Comparison of ENCODE assay signal across 28 cellular contexts in the genomic region with DNA sequence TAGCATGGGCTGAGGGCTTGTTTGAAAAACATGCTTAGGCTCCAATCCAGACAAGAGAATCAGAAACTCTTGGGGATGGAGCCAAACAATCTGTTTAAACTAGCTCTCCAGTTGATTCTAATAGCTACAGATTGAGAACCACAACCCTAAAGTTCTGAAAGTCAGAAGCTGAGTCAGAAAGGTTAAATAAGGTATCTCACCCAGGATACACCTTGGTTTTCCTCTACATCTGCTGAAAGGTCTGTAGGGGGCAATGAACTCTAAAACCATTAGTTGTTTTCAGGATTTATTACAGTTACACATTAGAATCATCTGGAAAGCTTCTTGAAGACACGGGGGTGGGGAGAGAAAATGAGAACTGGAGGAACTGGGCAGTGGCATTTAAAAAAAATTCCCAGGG. TPM values are rescaled to one million over a fixed set of nuclear protein-coding genes. Genes with fewer than 3 reads are reported as not detected.
DNase-seq lines count a peak whose midpoint lies in the region; ATAC-seq and TF ChIP-seq lines count a peak whose summit lies in the region.
"Had no signal": no experiment of that assay in that cellular context is flagged by ENCODE, and none has a peak within 500 bp of the region (broad histone marks: within the 10 kb centered on the region; RNA-seq: fewer than 3 reads in every experiment).

No MANE protein-coding gene starts in this region.

- WGBS in SK-N-SH (ENCODE audit: low lambda C conversion rate), result 68% methylated on average over 1 of the region's 1 CpG

- H3K4me3 Mint-ChIP-seq in stimulated activated naive CD8-positive, alpha-beta T cell treated with anti-CD3 and anti-CD28 coated beads, Interleukin-15, amount 100 ng/mL, for 72 hours, result no peak overlapping the region
- H3K4me3 Mint-ChIP-seq: B cell; dendritic cell treated with granulocyte-macrophage colony-stimulating factor and Interleukin-4, amounts not matched to agents 40 ng/mL and 50 ng/mL, for 4 days; neural progenitor cell had no signal

- peaks cover 5% of the 10 kb centered on the region in 2 donors for H3K9me3 Mint-ChIP-seq in stimulated activated naive CD8-positive, alpha-beta T cell treated with anti-CD3 and anti-CD28 coated beads, Interleukin-15, amount 100 ng/mL, for 72 hours
- H3K9me3 Mint-ChIP-seq: neural progenitor cell had no signal

- no peak for TF ChIP-seq CTCF in SK-N-SH (IDR thresholded peaks at IDR 0.05)
- no peak for TF ChIP-seq CTCF in epithelial cell of esophagus (IDR thresholded peaks at IDR 0.05; ENCODE audit: insufficient read depth, low read depth, low read length, missing control alignments)
- TF ChIP-seq CTCF in left ventricle myocardium inferior (IDR thresholded peaks at IDR 0.05; ENCODE audit: borderline replicate concordance), result no peak
- TF ChIP-seq CTCF in ascending aorta (IDR thresholded peaks at IDR 0.05), result no peak

- H4K20me1 ChIP-seq in SK-N-SH (ENCODE audit: insufficient read depth), result no peaks in the 10 kb centered on the region

- no peak for TF ChIP-seq RAD21 in SK-N-SH (IDR thresholded peaks at IDR 0.05; ENCODE audit: low read length)

- H3K9me3 ChIP-seq in SK-N-SH, result no peaks in the 10 kb centered on the region
- peaks cover 5% of the 10 kb centered on the region for H3K9me3 ChIP-seq in left ventricle myocardium inferior (replicated peaks)
- H3K9me3 ChIP-seq in ascending aorta, result no peaks in the 10 kb centered on the region
- H3K9me3 ChIP-seq: Peyer's patch had no signal

- H3K36me3 ChIP-seq in SK-N-SH (replicated peaks in 1 of 2; ENCODE audit: control insufficient read depth in 1 of 2, insufficient read depth in 2 of 2, low read length in 1 of 2) (peaks cover 47 to 77% of the 10 kb centered on the region in 2 experiments), left ventricle myocardium inferior (peaks cover 68% of the 10 kb centered on the region), ascending aorta (peaks cover 21 to 26% of the 10 kb centered on the region in 2 donors)

- H3K27ac Mint-ChIP-seq in stimulated activated naive CD8-positive, alpha-beta T cell treated with anti-CD3 and anti-CD28 coated beads, Interleukin-15, amount 100 ng/mL, for 72 hours, result no peak overlapping the region
- H3K27ac Mint-ChIP-seq: B cell; dendritic cell treated with granulocyte-macrophage colony-stimulating factor and Interleukin-4, amounts not matched to agents 40 ng/mL and 50 ng/mL, for 4 days; neural progenitor cell had no signal

- no peaks in the 10 kb centered on the region for H3K9me2 ChIP-seq in SK-N-SH

- H3K27me3 ChIP-seq in SK-N-SH (ENCODE audit: insufficient read depth), result no peaks in the 10 kb centered on the region
- no peaks in the 10 kb centered on the region for H3K27me3 ChIP-seq in left ventricle myocardium inferior (ENCODE audit: low read depth)
- H3K27me3 ChIP-seq in ascending aorta, result no peaks in the 10 kb centered on the region
- H3K27me3 ChIP-seq: neural progenitor cell, Peyer's patch, stomach, tibial nerve had no signal

- H3K27ac ChIP-seq in SK-N-SH (ENCODE audit: low read depth in 2 of 2, low read length in 1 of 2), result peak overlapping the region in 1 of 2 experiments; percentile 16; a peak in 2 of 4 replicates
- no peak overlapping the region for H3K27ac ChIP-seq in left ventricle myocardium inferior (replicated peaks)
- H3K27ac ChIP-seq in ascending aorta, result no peak overlapping the region
- H3K27ac ChIP-seq: neural progenitor cell, Peyer's patch, stomach, tibial nerve had no signal

- no peak overlapping the region for H2AFZ ChIP-seq in SK-N-SH (ENCODE audit: low read depth)
- H2AFZ ChIP-seq: neural progenitor cell had no signal

- intact Hi-C loops in left ventricle myocardium inferior (cut with micrococcal nuclease), result no loop called here
- intact Hi-C loops in ascending aorta (cut with DNase I), result loop anchor here (10.0 kb wide), 1 partner anchor 184 kb away; no protein-coding TSS in a partner anchor

- DNase-seq in SK-N-SH (no peak), NCI-H446 treated with DMSO at 0.1 percent for 48 hours (lab: John Stamatoyannopoulos, UW) (peak; percentile 8), epithelial cell of esophagus (ENCODE audit: low read depth) (peak; percentile 30), mesenteric fat pad (ENCODE audit: low spot score) (no peak), left ventricle myocardium inferior (no peak), ascending aorta (ENCODE audit: low spot score in 2 of 2) (no peak)
- DNase-seq in stimulated activated naive CD8-positive, alpha-beta T cell treated with anti-CD3 and anti-CD28 coated beads, Interleukin-15, amount 100 ng/mL, for 72 hours, result no peak
- DNase-seq: activated CD4-positive, alpha-beta T cell treated with anti-CD3 and anti-CD28 coated beads for 4 hours; activated naive CD4-positive, alpha-beta T cell treated with anti-CD3 and anti-CD28 coated beads, Interleukin-2, amount 50 U/mL, for 16 hours; anterior cingulate cortex; caudate nucleus; GDM1; glutamatergic neuron; GOT3; kidney; NCI-H1417; NCI-H2081 treated with DMSO at 0.1 percent for 48 hours; NCI-H510A treated with DMSO at 0.1 percent for 48 hours; Peyer's patch; stomach; T-helper 17 cell had no signal

- POLR2A ChIA-PET in SK-N-SH (lab: Yijun Ruan, JAX), result no interaction called here

- peaks cover 22% of the 10 kb centered on the region for H3F3A ChIP-seq in SK-N-SH (replicated peaks; ENCODE audit: insufficient read depth)

- H3K79me2 ChIP-seq in SK-N-SH (ENCODE audit: insufficient read depth), result peaks cover 48% of the 10 kb centered on the region

- CTCF ChIA-PET in SK-N-SH (lab: Yijun Ruan, JAX), result interaction anchor here (0.9 to 1.1 kb wide), 3 partner anchors 13 to 88 kb away, joined by 3 to 5 read pairs (median 4); no protein-coding TSS in a partner anchor

- H3K4me1 ChIP-seq in SK-N-SH (ENCODE audit: control insufficient read depth in 1 of 2, insufficient read depth in 2 of 2, low read depth in 1 of 2, low read length in 1 of 2) (peaks cover 13 to 26% of the 10 kb centered on the region in 2 experiments; a peak in 3 of 4 replicates), left ventricle myocardium inferior (peaks cover 41% of the 10 kb centered on the region), ascending aorta (peaks cover 7 to 14% of the 10 kb centered on the region in 2 donors)
- H3K4me1 ChIP-seq: neural progenitor cell had no signal

- H3K27me3 Mint-ChIP-seq in stimulated activated naive CD8-positive, alpha-beta T cell treated with anti-CD3 and anti-CD28 coated beads, Interleukin-15, amount 100 ng/mL, for 72 hours, result no peaks in the 10 kb centered on the region
- H3K27me3 Mint-ChIP-seq: B cell; dendritic cell treated with granulocyte-macrophage colony-stimulating factor and Interleukin-4, amounts not matched to agents 40 ng/mL and 50 ng/mL, for 4 days; T-helper 17 cell had no signal

- no peak overlapping the region for H3K4me3 ChIP-seq in SK-N-SH (ENCODE audit: low read depth in 2 of 2, low read length in 1 of 2)
- no peak overlapping the region for H3K4me3 ChIP-seq in epithelial cell of esophagus (ENCODE audit: low read length)
- no peak overlapping the region for H3K4me3 ChIP-seq in left ventricle myocardium inferior
- no peak overlapping the region for H3K4me3 ChIP-seq in ascending aorta
- H3K4me3 ChIP-seq: lung, neural progenitor cell, Peyer's patch, stomach, tibial nerve had no signal

- peaks cover 43% of the 10 kb centered on the region for H3K4me1 Mint-ChIP-seq in stimulated activated naive CD8-positive, alpha-beta T cell treated with anti-CD3 and anti-CD28 coated beads, Interleukin-15, amount 100 ng/mL, for 72 hours

- no peak overlapping the region for H3K9ac ChIP-seq in SK-N-SH
- H3K9ac ChIP-seq: neural progenitor cell had no signal

- no peak overlapping the region for H3K4me2 ChIP-seq in SK-N-SH
- H3K4me2 ChIP-seq: neural progenitor cell had no signal

- ATAC-seq in SK-N-SH treated with all-trans-retinoic acid at 6 μM for 48 hours, result no peak; the same call in 2 of the 3 replicates
- peak; percentile 57 for ATAC-seq in stimulated activated naive CD8-positive, alpha-beta T cell treated with anti-CD3 and anti-CD28 coated beads, Interleukin-15, amount 100 ng/mL, for 72 hours
- ATAC-seq: sciatic nerve, T-helper 17 cell had no signal

- TF ChIP-seq EP300 in SK-N-SH (IDR thresholded peaks at IDR 0.05; ENCODE audit: borderline replicate concordance in 1 of 2, low read depth in 1 of 2, low read length in 1 of 2), result no peak

TF ChIP-seq in SK-N-SH, 30 proteins besides CTCF, POLR2A, EP300 and RAD21 (continues in another document):
- TF ChIP-seq CHD2 (IDR thresholded peaks at IDR 0.05; ENCODE audit: low read length, partially characterized antibody), result no peak

TF ChIP-seq in SK-N-SH treated with all-trans-retinoic acid at 6 μM for 48 hours, 23 proteins besides CTCF, POLR2A, EP300 and RAD21 (continues in another document):
- TF ChIP-seq GLIS3 (CRISPR knock-in tag; IDR thresholded peaks at IDR 0.05) (no peak), ZC3H10 (CRISPR knock-in tag; IDR thresholded peaks at IDR 0.05) (no peak), ZNF70 (CRISPR knock-in tag; IDR thresholded peaks at IDR 0.05) (no peak), SNAI2 (CRISPR knock-in tag; IDR thresholded peaks at IDR 0.05) (no peak), ZNF8 (CRISPR knock-in tag; IDR thresholded peaks at IDR 0.05) (no peak), ZFP3 (CRISPR knock-in tag; IDR thresholded peaks at IDR 0.05) (no peak), TOX (CRISPR knock-in tag; IDR thresholded peaks at IDR 0.05; ENCODE audit: borderline replicate concordance) (no peak), ISL1 (CRISPR knock-in tag; IDR thresholded peaks at IDR 0.05) (no peak)

RNA-seq across cellular contexts. Expression of a gene that starts 5.7 kb away (rescaled TPM):
- polyA plus RNA-seq in SK-N-SH (2012; rRNA removed), result 29.5 and 37.3 TPM in 2 replicates
- 35.6 and 40.9 TPM in 2 replicates for polyA plus RNA-seq in SK-N-SH (2012; cell fraction: cytosol; rRNA removed)
- polyA plus RNA-seq in SK-N-SH (2012; cell fraction: nucleus; rRNA removed), result 26.9 and 60.2 TPM in 2 replicates
- 10.8 TPM for total RNA-seq in mesenteric fat pad
- total RNA-seq in left ventricle myocardium inferior, result 47.3 TPM
- 12.7 TPM for total RNA-seq in ascending aorta

RNA-seq across cellular contexts. Expression of a gene that starts 5.8 kb away (rescaled TPM):
- polyA plus RNA-seq in SK-N-SH (2012; rRNA removed), result 70.7 and 81.0 TPM in 2 replicates
- 112 and 207 TPM in 2 replicates for polyA plus RNA-seq in SK-N-SH (2012; cell fraction: cytosol; rRNA removed)
- 10.9 and 26.4 TPM in 2 replicates for polyA plus RNA-seq in SK-N-SH (2012; cell fraction: nucleus; rRNA removed)
- 68.6 TPM for total RNA-seq in mesenteric fat pad
- 44.1 TPM for total RNA-seq in left ventricle myocardium inferior
- total RNA-seq in ascending aorta, result 103 TPM

Comparison
In these comparisons a context has a peak if more than half of its experiments do, and no peak if none do; other contexts are left out.
1. DNase-seq: peak in NCI-H446 treated with DMSO at 0.1 percent for 48 hours (single experiment) and epithelial cell of esophagus (single experiment); none in SK-N-SH (single experiment), stimulated activated naive CD8-positive, alpha-beta T cell treated with anti-CD3 and anti-CD28 coated beads, Interleukin-15, amount 100 ng/mL, for 72 hours (0 of 2), mesenteric fat pad (single experiment), left ventricle myocardium inferior (single experiment) and ascending aorta (0 of 2).